In genomic region chr9:128504485-128505413, GRCh38 we compare ENCODE assay signal across 8 cellular contexts. TPM values are rescaled to one million over a fixed set of nuclear protein-coding genes. Genes with fewer than 3 reads are reported as not detected.
DNase-seq lines count a peak whose midpoint lies in the region; ATAC-seq and TF ChIP-seq lines count a peak whose summit lies in the region.

Gene GLE1 (plus strand): TSS chr9:128504719. CDS start chr9:128504806, 87 bp downstream.

- ATAC-seq in GM19372 (IDR thresholded peaks at IDR 0.05; ENCODE audit: low read depth, unreplicated experiment) (peak; percentile 94), HG03521 (IDR thresholded peaks at IDR 0.05; ENCODE audit: unreplicated experiment) (peak; percentile 86), left lobe of liver (peak; percentile 97)

- peak; percentile 94 for DNase-seq in NCI-H748 (lab: John Stamatoyannopoulos, UW; ENCODE audit: unreplicated experiment)
- peak; percentile 97 for DNase-seq in activated CD4-positive, alpha-beta T cell treated with anti-CD3 and anti-CD28 coated beads, Interleukin-2, amount 50 U/mL, for 1 hour
- DNase-seq in dedifferentiated amniotic fluid mesenchymal stem cell (ENCODE audit: extremely low spot score), result peak; percentile 77
- DNase-seq in left lobe of liver (ENCODE audit: low spot score), result peak; percentile 97
- peak; percentile 94 for DNase-seq in stimulated activated CD4-positive, alpha-beta T cell treated with anti-CD3 and anti-CD28 coated beads, Interleukin-2, amount 100 ng/mL, for 4 hours (ENCODE audit: low read depth)

- TF ChIP-seq CTCF in C4-2B (conservative IDR thresholded peaks at IDR 0.05), result no peak

- H3K27ac ChIP-seq in C4-2B, result peak within 1 kb of the TSS; percentile 85

RNA-seq across cellular contexts. Expression of gene GLE1, which starts in this region (rescaled TPM):
- 12.3 TPM for total RNA-seq in left lobe of liver

Comparison
In these comparisons a context has a peak if more than half of its experiments do, and no peak if none do; other contexts are left out.
1. Peak in every context shown above with its lines: DNase-seq, ATAC-seq and H3K27ac ChIP-seq.